Comparison of ENCODE assay signal across 1 cellular context in genomic region chr16:85991425-85991824, GRCh38.
TF ChIP-seq lines count a peak whose summit lies in the region.

No MANE protein-coding gene starts in this region.

TF ChIP-seq in GM23338, 12 proteins besides CTCF, POLR2A, EP300 and RAD21 (continued from another document):
- TF ChIP-seq ZNF462 (CRISPR knock-in tag; IDR thresholded peaks at IDR 0.05), result no peak
- TF ChIP-seq REST (IDR thresholded peaks at IDR 0.05; ENCODE audit: unreplicated experiment), result no peak
- no peak for TF ChIP-seq ETS1 (IDR thresholded peaks at IDR 0.05)
- no peak for TF ChIP-seq NANOG (IDR thresholded peaks at IDR 0.05; ENCODE audit: borderline replicate concordance)
- TF ChIP-seq EZH2phosphoT487 (IDR thresholded peaks at IDR 0.05; ENCODE audit: unreplicated experiment), result no peak
- no peak for TF ChIP-seq EZH2 (IDR thresholded peaks at IDR 0.05; ENCODE audit: low read depth, unreplicated experiment)
- no peak for TF ChIP-seq STAT1 (IDR thresholded peaks at IDR 0.05; ENCODE audit: unreplicated experiment)
- TF ChIP-seq POLR2AphosphoS5 (IDR thresholded peaks at IDR 0.05; ENCODE audit: low read depth), result no peak
- TF ChIP-seq ZNF331 (CRISPR knock-in tag; IDR thresholded peaks at IDR 0.05; ENCODE audit: low read depth), result no peak
TF ChIP-seq in GM23338: peak in this region for 0.
